Comparison of ENCODE assay signal across 20 cellular contexts in genomic region chr4:38273369-38273768, GRCh38.
"Had no signal": no experiment of that assay in that cellular context is flagged by ENCODE, and none has a peak within 500 bp of the region (broad histone marks: within the 10 kb centered on the region; RNA-seq: fewer than 3 reads in every experiment).

No MANE protein-coding gene starts in this region.

- FAIRE-seq: astrocyte, bronchial epithelial cell had no signal

- H3K36me3 ChIP-seq: esophagus muscularis mucosa, gastroesophageal sphincter, lower lobe of right lung, prostate gland, tibial nerve, uterus had no signal

- DNase-seq: activated gamma-delta T cell; effector CD8-positive, alpha-beta T cell; immature natural killer cell; kidney glomerular epithelial cell; lower lobe of right lung; occipital lobe; right cardiac atrium; stimulated activated CD4-positive, alpha-beta T cell treated with anti-CD3 and anti-CD28 coated beads, Interleukin-15, amount 100 ng/mL, for 24 hours; stimulated activated CD4-positive, alpha-beta T cell treated with anti-CD3 and anti-CD28 coated beads, Interleukin-2, amount 100 ng/mL, for 48 hours; T-cell; T-helper 9 cell; uterus had no signal

- H3K4me3 ChIP-seq: esophagus muscularis mucosa, gastroesophageal sphincter, lower lobe of right lung, prostate gland, skin epidermis, tibial nerve, uterus had no signal

- ATAC-seq: activated CD4-positive, CD25-positive, alpha-beta regulatory T cell treated with anti-CD3 and anti-CD28 coated beads, Interleukin-2, amount 50 U/mL, for 24 hours; gastroesophageal sphincter; T-cell had no signal

- H3K9me3 ChIP-seq: esophagus muscularis mucosa, gastroesophageal sphincter, lower lobe of right lung, prostate gland, uterus had no signal

- H3K27ac ChIP-seq: esophagus muscularis mucosa, gastroesophageal sphincter, lower lobe of right lung, prostate gland, skin epidermis, tibial nerve, uterus had no signal

- H3K27me3 ChIP-seq: esophagus muscularis mucosa, gastroesophageal sphincter, tibial nerve, uterus had no signal

- H3K4me1 ChIP-seq: esophagus muscularis mucosa, gastroesophageal sphincter, lower lobe of right lung, prostate gland, tibial nerve, uterus had no signal
